Comparison of ENCODE assay signal across 17 cellular contexts in the genomic region with DNA sequence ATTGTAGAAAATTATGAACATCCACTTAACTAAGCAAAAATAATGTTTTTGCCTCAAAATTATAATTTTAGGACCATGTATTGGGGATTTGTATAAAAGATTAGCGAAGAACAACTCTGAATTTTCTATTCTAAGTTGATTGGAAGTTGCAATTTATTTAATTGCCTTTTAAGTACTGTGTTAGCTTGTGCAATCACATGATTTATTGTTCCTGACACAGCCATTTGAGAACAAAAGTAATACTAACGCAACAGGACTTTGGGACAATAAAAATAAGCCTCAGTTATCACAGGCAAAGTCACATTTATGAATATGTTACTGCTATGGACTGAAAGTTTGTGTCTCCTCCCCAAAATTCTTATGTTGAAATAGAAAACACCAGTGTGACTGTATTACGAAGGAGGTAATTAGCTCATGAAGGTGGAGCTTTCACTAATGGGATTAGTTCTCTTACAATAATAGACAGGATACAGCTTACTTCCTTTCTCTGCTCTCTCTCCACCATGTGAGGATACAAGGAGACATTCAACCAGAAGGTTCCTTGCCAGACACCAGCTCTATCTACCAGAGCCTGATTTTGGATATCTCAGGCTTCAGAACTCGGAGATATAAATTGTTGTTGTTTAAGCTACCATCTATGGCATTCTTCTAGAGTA.
"Had no signal": no experiment of that assay in that cellular context is flagged by ENCODE, and none has a peak within 500 bp of the region (broad histone marks: within the 10 kb centered on the region; RNA-seq: fewer than 3 reads in every experiment).

No MANE protein-coding gene starts in this region.

- H3K9me3 ChIP-seq: prostate gland, sigmoid colon, upper lobe of left lung had no signal

- H3K36me3 ChIP-seq: brain microvascular endothelial cell, prostate gland, sigmoid colon, upper lobe of left lung, WERI-Rb-1 had no signal

- DNase-seq: activated CD4-positive, alpha-beta memory T cell treated with anti-CD3 and anti-CD28 coated beads, Interleukin-2, amount 10 ng/mL, durations not matched to agents 7 days and 5 days; activated CD4-positive, alpha-beta T cell treated with anti-CD3 and anti-CD28 coated beads for 36 hours; activated gamma-delta T cell treated with Interleukin-2 at 50 U/mL for 16 hours; activated naive CD8-positive, alpha-beta T cell treated with anti-CD3 and anti-CD28 coated beads for 36 hours; activated T-cell treated with anti-CD3 and anti-CD28 coated beads, Interleukin-2, amount 50 U/mL, for 72 hours; brain microvascular endothelial cell; cerebellar nuclear complex; immature natural killer cell; left colon; mucosa of descending colon; naive thymus-derived CD8-positive, alpha-beta T cell; sigmoid colon; stimulated activated CD4-positive, alpha-beta T cell treated with anti-CD3 and anti-CD28 coated beads, Interleukin-12 subunit alpha, Interleukin-12 subunit beta, amount 100 ng/mL, for 4 hours; stimulated activated naive CD8-positive, alpha-beta T cell treated with anti-CD3 and anti-CD28 coated beads, Interleukin-15, Interleukin-2, amounts not matched to agents 100 U/mL and 50 U/mL, for 24 hours; upper lobe of left lung; WERI-Rb-1 had no signal

- ATAC-seq: activated CD4-positive, alpha-beta T cell treated with anti-CD3 and anti-CD28 coated beads for 36 hours; activated T-cell treated with anti-CD3 and anti-CD28 coated beads, Interleukin-2, amount 50 U/mL, for 72 hours; left colon; mucosa of descending colon; naive thymus-derived CD8-positive, alpha-beta T cell; stimulated activated naive CD8-positive, alpha-beta T cell treated with anti-CD3 and anti-CD28 coated beads, Interleukin-15, Interleukin-2, amounts not matched to agents 100 U/mL and 50 U/mL, for 24 hours had no signal

- H3K4me3 ChIP-seq: mucosa of descending colon, prostate gland, sigmoid colon, upper lobe of left lung had no signal

- H3K27ac ChIP-seq: brain microvascular endothelial cell, prostate gland, sigmoid colon, upper lobe of left lung, WERI-Rb-1 had no signal

- H3K27me3 ChIP-seq: brain microvascular endothelial cell, sigmoid colon, upper lobe of left lung had no signal

- H3K4me1 ChIP-seq: prostate gland, sigmoid colon, upper lobe of left lung had no signal
